ENCODE assay signal across 7 cellular contexts in genomic region chr2:110048255-110049197, GRCh38.
DNase-seq lines count a peak whose midpoint lies in the region; ATAC-seq and TF ChIP-seq lines count a peak whose summit lies in the region.
"Not testable (repeated sequence)": the region's sequence is repeated elsewhere in the genome, so short reads cannot be mapped to it uniquely, and the experiment has no call there.

No MANE protein-coding gene starts in this region.

- not testable (repeated sequence) for H3K27me3 Mint-ChIP-seq in glutamatergic neuron (ENCODE audit: unreplicated experiment)

- H3K27ac ChIP-seq in body of pancreas, parathyroid adenoma: not testable (repeated sequence)

- intact Hi-C loops in body of pancreas (cut with DNase I), result not testable (repeated sequence)

- H3K9me3 ChIP-seq in body of pancreas; parathyroid adenoma (ENCODE audit: control insufficient read depth, low read length): not testable (repeated sequence)

- DNase-seq in LHCN-M2 (ENCODE audit: low read depth) (peak; percentile 1), body of pancreas (peak in 1 of 4 donors; percentile 4), glutamatergic neuron (peak; percentile 13), left kidney (ENCODE audit: low read depth, low spot score) (peak; percentile 40), medulla oblongata (ENCODE audit: extremely low spot score) (peak; percentile 1)
- DNase-seq in stimulated activated effector memory CD8-positive, alpha-beta T cell treated with anti-CD3 and anti-CD28 coated beads, Interleukin-12 subunit alpha, Interleukin-12 subunit beta, amount 100 ng/mL, for 72 hours (ENCODE audit: low spot score in 2 of 2), result not testable (repeated sequence)

- H3K9ac ChIP-seq in parathyroid adenoma, result not testable (repeated sequence)

- TF ChIP-seq CTCF in body of pancreas (IDR thresholded peaks at IDR 0.05); glutamatergic neuron (IDR thresholded peaks at IDR 0.05; ENCODE audit: partially characterized antibody, unreplicated experiment); parathyroid adenoma (IDR thresholded peaks at IDR 0.05): not testable (repeated sequence)

- H3K4me3 ChIP-seq in body of pancreas; parathyroid adenoma (ENCODE audit: low read depth, low read length): not testable (repeated sequence)

- not testable (repeated sequence) for H3K9me3 Mint-ChIP-seq in glutamatergic neuron (ENCODE audit: unreplicated experiment); stimulated activated effector memory CD8-positive, alpha-beta T cell treated with anti-CD3 and anti-CD28 coated beads, Interleukin-12 subunit alpha, Interleukin-12 subunit beta, amount 100 ng/mL, for 72 hours

- H3K4me2 ChIP-seq in parathyroid adenoma (ENCODE audit: low read length), result not testable (repeated sequence)

- H3K4me1 Mint-ChIP-seq in glutamatergic neuron (ENCODE audit: low read depth, unreplicated experiment); stimulated activated effector memory CD8-positive, alpha-beta T cell treated with anti-CD3 and anti-CD28 coated beads, Interleukin-12 subunit alpha, Interleukin-12 subunit beta, amount 100 ng/mL, for 72 hours: not testable (repeated sequence)

- H3K4me1 ChIP-seq in body of pancreas, parathyroid adenoma: not testable (repeated sequence)

- peak overlapping the region; percentile 93 for H2AFZ ChIP-seq in parathyroid adenoma

- H3K79me2 ChIP-seq in parathyroid adenoma, result not testable (repeated sequence)

- H3K27ac Mint-ChIP-seq in glutamatergic neuron (ENCODE audit: unreplicated experiment); stimulated activated effector memory CD8-positive, alpha-beta T cell treated with anti-CD3 and anti-CD28 coated beads, Interleukin-12 subunit alpha, Interleukin-12 subunit beta, amount 100 ng/mL, for 72 hours: not testable (repeated sequence)

- TF ChIP-seq POLR2A in body of pancreas (IDR thresholded peaks at IDR 0.05), result not testable (repeated sequence)

- H3K27me3 ChIP-seq in body of pancreas; parathyroid adenoma (ENCODE audit: control insufficient read depth, insufficient read depth, low read length): not testable (repeated sequence)

- H3K4me3 Mint-ChIP-seq in glutamatergic neuron (ENCODE audit: unreplicated experiment); stimulated activated effector memory CD8-positive, alpha-beta T cell treated with anti-CD3 and anti-CD28 coated beads, Interleukin-12 subunit alpha, Interleukin-12 subunit beta, amount 100 ng/mL, for 72 hours: not testable (repeated sequence)

- not testable (repeated sequence) for H3K36me3 Mint-ChIP-seq in glutamatergic neuron (ENCODE audit: unreplicated experiment); stimulated activated effector memory CD8-positive, alpha-beta T cell treated with anti-CD3 and anti-CD28 coated beads, Interleukin-12 subunit alpha, Interleukin-12 subunit beta, amount 100 ng/mL, for 72 hours

- 70 to 74% methylated on average over 3 to 11 of the region's 16 CpGs for WGBS in body of pancreas, 2 donors

- H3K36me3 ChIP-seq in body of pancreas (replicated peaks in 1 of 2; ENCODE audit: insufficient read depth in 1 of 2, low read depth in 2 of 2); parathyroid adenoma (ENCODE audit: control insufficient read depth, insufficient read depth, low read length): not testable (repeated sequence)

- peak; percentile 21 for ATAC-seq in body of pancreas
- ATAC-seq in stimulated activated effector memory CD8-positive, alpha-beta T cell treated with anti-CD3 and anti-CD28 coated beads, Interleukin-12 subunit alpha, Interleukin-12 subunit beta, amount 100 ng/mL, for 72 hours, result peak; percentile 22
